Comparison of ENCODE assay signal across 8 cellular contexts in genomic region chr17:43006639-43007551, GRCh38. TPM values are rescaled to one million over a fixed set of nuclear protein-coding genes. Genes with fewer than 3 reads are reported as not detected.
DNase-seq lines count a peak whose midpoint lies in the region; ATAC-seq, FAIRE-seq and TF ChIP-seq lines count a peak whose summit lies in the region.

Gene IFI35 (plus strand): TSS chr17:43006784. CDS start chr17:43006948, 164 bp downstream.

- WGBS in HepG2 (ENCODE audit: low lambda C conversion rate): 16% methylated on average over 18 of the region's 18 CpGs

- TF ChIP-seq POLR2A in HepG2 (IDR thresholded peaks at IDR 0.05; ENCODE audit: insufficient read depth in 1 of 2, low read depth in 2 of 2, low read length in 2 of 2): peak; percentile 75 to 76

- peak within 1 kb of the TSS; percentile 92 for H3K27ac ChIP-seq in HepG2 (ENCODE audit: extremely low read length, insufficient read depth, low read length)

- peaks cover 81% of the 10 kb centered on the region for H3K4me1 ChIP-seq in HepG2 (ENCODE audit: insufficient read depth, low read length)

- H2AFZ ChIP-seq in HepG2 (ENCODE audit: low read length): peak within 1 kb of the TSS; percentile 75

- H3K36me3 ChIP-seq in HepG2 (replicated peaks in 1 of 2; ENCODE audit: control insufficient read depth in 1 of 2, insufficient read depth in 2 of 2, low read length in 2 of 2): peaks cover 5 to 15% of the 10 kb centered on the region in 2 experiments

- peaks cover 4% of the 10 kb centered on the region; the same call in 1 of the 2 replicates for H4K20me1 ChIP-seq in HepG2 (ENCODE audit: insufficient read depth, low read length)

- DNase-seq in GM10266 (ENCODE audit: extremely low spot score) (peak; percentile 85), NCI-H524 treated with DMSO at 0.1 percent for 48 hours (lab: John Stamatoyannopoulos, UW) (peak; percentile 16), dedifferentiated amniotic fluid mesenchymal stem cell (ENCODE audit: extremely low spot score) (peak; percentile 61), HepG2 (ENCODE audit: low spot score) (peak; percentile 83)
- peak; percentile 69 to 83 for DNase-seq in activated CD4-positive, alpha-beta T cell treated with anti-CD3 and anti-CD28 coated beads, Interleukin-2, amount 50 U/mL, for 24 hours (ENCODE audit: low read depth in 1 of 2, low spot score in 1 of 2)
- peak; percentile 79 to 90 for DNase-seq in stimulated activated CD4-positive, alpha-beta T cell treated with anti-CD3 and anti-CD28 coated beads, Interleukin-4, amount 100 ng/mL, for 4 hours

- peak within 1 kb of the TSS; percentile 71 to 92 (median 88) for H3K4me3 ChIP-seq in HepG2 (replicated peaks in 1 of 3; ENCODE audit: insufficient read depth in 1 of 3, low read depth in 2 of 3, low read length in 3 of 3)

- no peaks in the 10 kb centered on the region for H3K9me3 ChIP-seq in HepG2 (ENCODE audit: low read length)

- no peaks in the 10 kb centered on the region; a peak in 1 of 5 replicates for H3K27me3 ChIP-seq in HepG2 (ENCODE audit: control insufficient read depth in 1 of 2, insufficient read depth in 2 of 2, low read length in 2 of 2)

- peak; percentile 59 for FAIRE-seq in HepG2 (lab: Jason Lieb, UNC)

- peak; percentile 61 for TF ChIP-seq CTCF in GM10266 (IDR thresholded peaks at IDR 0.05; ENCODE audit: control insufficient read depth, insufficient read depth, low read depth, missing control alignments)
- TF ChIP-seq CTCF in HepG2 (CRISPR knock-in tag; IDR thresholded peaks at IDR 0.05): peak; percentile 97

- TSS peak; percentile 44 for BruUV-seq in HepG2 (replicated peaks; lab: Mats Ljungman, UMichigan)

- peak; percentile 88 for TF ChIP-seq RAD21 in HepG2 (CRISPR knock-in tag; IDR thresholded peaks at IDR 0.05)

- H3K79me2 ChIP-seq in HepG2 (ENCODE audit: insufficient read depth, low read length): peaks cover 7% of the 10 kb centered on the region

- H3K9ac ChIP-seq in HepG2 (ENCODE audit: insufficient read depth, low read depth, low read length): peak within 1 kb of the TSS; percentile 92

- peak within 1 kb of the TSS; percentile 92 for H3K4me2 ChIP-seq in HepG2 (ENCODE audit: low read depth, low read length)

- intact Hi-C loops in HepG2 (cut with micrococcal nuclease; ENCODE audit: unreplicated experiment): loop anchor here (5.0 kb wide), 1 partner anchor 165 kb away; the partner anchor contains the start of gene NBR1

- in situ Hi-C loops in HepG2 (cut with HindIII; ENCODE audit: extremely low pct_ligation_motif_present, low pct_unique_long_range_greater_than_20kb): no loop called here

- ATAC-seq in HG02759 (IDR thresholded peaks at IDR 0.05; ENCODE audit: unreplicated experiment): peak; percentile 85
- peak; percentile 78 for ATAC-seq in HepG2
- no peak for ATAC-seq in HG03097 (IDR thresholded peaks at IDR 0.05; ENCODE audit: low FRiP score, unreplicated experiment)

- POLR2A ChIA-PET in HepG2 (lab: Yijun Ruan, JAX): interaction anchor here (0.6 to 8.3 kb wide), 10 partner anchors 9 to 221 kb away, joined by 3 to 162 read pairs (median 4); partner anchors contain the start of genes NBR1, RPL27, TMEM106A and VAT1

- CTCF ChIA-PET in HepG2 (lab: Yijun Ruan, JAX; ENCODE audit: low intra/inter-chr PET ratio, low total read pairs): no interaction called here

- no peak for TF ChIP-seq EP300 in HepG2 (IDR thresholded peaks at IDR 0.05; ENCODE audit: low read depth in 2 of 2, low read length in 2 of 2)
- no peak for TF ChIP-seq EP300 in HepG2 (CRISPR knock-in tag; IDR thresholded peaks at IDR 0.05; ENCODE audit: borderline replicate concordance)

TF ChIP-seq in HepG2, 621 proteins besides CTCF, POLR2A, EP300 and RAD21 (continues in another document):
- TF ChIP-seq ZBTB14 (CRISPR knock-in tag; IDR thresholded peaks at IDR 0.05): no peak
- 0 out of 2 replicates have a peak, but pooled peaks have one; percentile 44 for TF ChIP-seq ZNF333 (CRISPR knock-in tag; IDR thresholded peaks at IDR 0.05; ENCODE audit: borderline replicate concordance)
- TF ChIP-seq MTF1 (CRISPR knock-in tag; IDR thresholded peaks at IDR 0.05): no peak
- peak; percentile 56; the same call in 1 of the 2 replicates for TF ChIP-seq TRAFD1 (CRISPR knock-in tag; IDR thresholded peaks at IDR 0.05; ENCODE audit: borderline replicate concordance)
- TF ChIP-seq ZMAT5 (CRISPR knock-in tag; IDR thresholded peaks at IDR 0.05; ENCODE audit: borderline replicate concordance, low read depth): no peak
- TF ChIP-seq ZNF598 (CRISPR knock-in tag; IDR thresholded peaks at IDR 0.05; ENCODE audit: borderline replicate concordance): peak; percentile 25; the same call in 1 of the 2 replicates
- TF ChIP-seq NR2F2 (IDR thresholded peaks at IDR 0.05; ENCODE audit: borderline replicate concordance, low read depth): no peak
- peak; percentile 82; the same call in 1 of the 2 replicates for TF ChIP-seq DZIP1 (CRISPR knock-in tag; IDR thresholded peaks at IDR 0.05)
- peak; percentile 81 for TF ChIP-seq ZNF263 (CRISPR knock-in tag; IDR thresholded peaks at IDR 0.05)
- peak; percentile 81 for TF ChIP-seq SAP130 (CRISPR knock-in tag; IDR thresholded peaks at IDR 0.05; ENCODE audit: low read depth)
- no peak for TF ChIP-seq ZNF841 (CRISPR knock-in tag; IDR thresholded peaks at IDR 0.05; ENCODE audit: borderline replicate concordance)

RNA-seq across cellular contexts. Expression of gene IFI35, which starts in this region (rescaled TPM):
- 38.1 and 40.2 TPM in 2 replicates for total RNA-seq in HepG2 (2016; rRNA removed; fragmentation: Illumina TruSeq; extraction: Trizol)
- total RNA-seq in HepG2 (2016; cell fraction: cytosol; rRNA removed; fragmentation: Illumina TruSeq; extraction: Trizol; ENCODE audit: low read depth): 15.0 and 17.1 TPM in 2 replicates
- 40.0 and 42.7 TPM in 2 replicates for total RNA-seq in HepG2 (2016; cell fraction: insoluble cytoplasmic fraction; rRNA removed; fragmentation: Illumina TruSeq; extraction: Trizol)
- total RNA-seq in HepG2 (2016; cell fraction: membrane; rRNA removed; fragmentation: Illumina TruSeq; extraction: Trizol): 17.3 and 20.7 TPM in 2 replicates
- 20.1 and 24.5 TPM in 2 replicates for total RNA-seq in HepG2 (2016; cell fraction: nucleus; rRNA removed; fragmentation: Illumina TruSeq; extraction: Trizol)
- 28.9 and 33.5 TPM in 2 replicates for polyA plus RNA-seq in HepG2 (2011; rRNA removed)
- polyA plus RNA-seq in HepG2 (2011; cell fraction: cytosol; rRNA removed): 41.0 and 41.7 TPM in 2 replicates
- polyA plus RNA-seq in HepG2 (2011; cell fraction: nucleus; rRNA removed): 39.4 and 53.8 TPM in 2 replicates
- polyA plus RNA-seq in HepG2 (2012): 15.3 and 21.4 TPM in 2 replicates
- 8.4 and 11.2 TPM in 2 replicates for polyA plus RNA-seq in HepG2 (2016; cell fraction: cytosol; fragmentation: Illumina TruSeq; extraction: Trizol; ENCODE audit: low read depth)
- polyA plus RNA-seq in HepG2 (2016; cell fraction: insoluble cytoplasmic fraction; fragmentation: Illumina TruSeq; extraction: Trizol; ENCODE audit: low read depth): 41.9 and 42.2 TPM in 2 replicates
- polyA plus RNA-seq in HepG2 (2016; cell fraction: membrane; fragmentation: Illumina TruSeq; extraction: Trizol; ENCODE audit: low read depth): 15.1 and 18.7 TPM in 2 replicates
- polyA plus RNA-seq in HepG2 (2016; cell fraction: nucleus; fragmentation: Illumina TruSeq; extraction: Trizol; ENCODE audit: insufficient read depth, low read depth): 35.2 and 38.8 TPM in 2 replicates
- polyA minus RNA-seq in HepG2 (2011; rRNA and poly(A)+ RNA removed; ENCODE audit: low replicate concordance): 35.6 and 37.0 TPM in 2 replicates
- polyA minus RNA-seq in HepG2 (2011; cell fraction: cytosol; rRNA and poly(A)+ RNA removed): 6.3 and 8.2 TPM in 2 replicates
- polyA minus RNA-seq in HepG2 (2011; cell fraction: nucleus; rRNA and poly(A)+ RNA removed): 12.6 and 20.0 TPM in 2 replicates

Comparison
In these comparisons a context has a peak if more than half of its experiments do, and no peak if none do; other contexts are left out.
1. DNase-seq: peak in every context shown above with its lines; median percentile 85 in GM10266; 84 in stimulated activated CD4-positive, alpha-beta T cell treated with anti-CD3 and anti-CD28 coated beads, Interleukin-4, amount 100 ng/mL, for 4 hours; 83 in HepG2; 76 in activated CD4-positive, alpha-beta T cell treated with anti-CD3 and anti-CD28 coated beads, Interleukin-2, amount 50 U/mL, for 24 hours; 61 in dedifferentiated amniotic fluid mesenchymal stem cell; 16 in NCI-H524 treated with DMSO at 0.1 percent for 48 hours.